In the genomic region with DNA sequence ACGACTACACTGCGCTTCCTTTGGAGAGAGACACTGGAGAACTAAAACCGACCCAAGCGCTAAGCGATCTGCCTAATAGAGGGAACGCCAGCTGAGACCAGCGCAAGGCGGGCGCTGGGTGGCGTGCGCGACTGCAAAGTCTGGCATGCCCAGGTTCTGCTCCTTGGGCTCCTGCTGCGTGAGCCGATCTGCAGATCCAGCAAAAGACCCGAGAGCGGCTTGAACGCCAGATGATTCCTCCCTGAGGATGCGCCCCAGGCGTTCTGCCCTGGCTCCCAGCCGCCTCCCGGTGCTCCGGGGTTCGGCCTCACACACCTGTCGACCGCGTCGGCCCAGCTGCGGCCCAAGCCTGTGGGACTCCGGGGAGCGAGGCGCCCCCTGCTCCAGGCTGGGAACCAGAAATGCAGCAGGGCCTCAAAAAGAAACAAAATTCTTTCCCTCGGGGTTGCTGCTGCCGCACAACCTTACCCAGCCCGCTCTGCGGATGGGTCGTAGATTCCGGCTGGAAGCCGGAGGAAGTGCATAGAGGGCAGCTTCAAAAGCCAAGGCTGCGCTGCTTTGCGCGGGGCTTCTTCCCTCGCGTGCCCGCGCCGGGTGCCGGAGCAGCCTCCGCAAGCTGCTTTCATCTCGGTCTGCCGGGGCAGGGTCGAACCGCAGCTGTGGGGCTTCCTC, we compare ENCODE assay signal across 8 cellular contexts. TPM values are rescaled to one million over a fixed set of nuclear protein-coding genes. Genes with fewer than 3 reads are reported as not detected.
A peak's percentile ranks its signal among the peaks of the same experiment; 100 is the strongest.
DNase-seq lines count a peak whose midpoint lies in the region; ATAC-seq lines count a peak whose summit lies in the region.

No MANE protein-coding gene starts in this region.

- CTCF ChIA-PET in CD8-positive, alpha-beta memory T cell (lab: Charles Lee): interaction anchor here (0.6 to 2.6 kb wide), 21 partner anchors 8 to 159 kb away, joined by 3 to 16 read pairs (median 4); a partner anchor contains a TSS
- CTCF ChIA-PET in naive thymus-derived CD4-positive, alpha-beta T cell (lab: Charles Lee): interaction anchor here (1.1 to 1.2 kb wide), 2 partner anchors 156 to 157 kb away, joined by 3 read pairs; no protein-coding TSS in a partner anchor

- POLR2A ChIA-PET in CD8-positive, alpha-beta memory T cell (lab: Charles Lee): interaction anchor here (1.4 kb wide), 1 partner anchor 20 kb away, joined by 4 read pairs; a partner anchor contains a TSS
- POLR2A ChIA-PET in naive thymus-derived CD4-positive, alpha-beta T cell (lab: Charles Lee): interaction anchor here (1.7 kb wide), 1 partner anchor 20 kb away, joined by 7 read pairs; a partner anchor contains a TSS

- H3K36me3 Mint-ChIP-seq in CD8-positive, alpha-beta memory T cell: peaks cover 0 to 2% (median 0%) of the 10 kb centered on the region in 3 donors
- H3K36me3 Mint-ChIP-seq in naive thymus-derived CD4-positive, alpha-beta T cell: peaks cover 0 to 4% (median 0%) of the 10 kb centered on the region in 5 donors

- no peaks in the 10 kb centered on the region for H3K36me3 ChIP-seq in CD8-positive, alpha-beta memory T cell (ENCODE audit: insufficient read depth, low read length)
- H3K36me3 ChIP-seq in naive thymus-derived CD4-positive, alpha-beta T cell (ENCODE audit: control insufficient read depth in 2 of 3, insufficient read depth in 3 of 3, low read length in 3 of 3): no peaks in the 10 kb centered on the region
- H3K36me3 ChIP-seq in stomach smooth muscle (ENCODE audit: control insufficient read depth in 2 of 2, insufficient read depth in 2 of 2, low read length in 2 of 2): no peaks in the 10 kb centered on the region

- no peak overlapping the region for H3K27ac ChIP-seq in CD8-positive, alpha-beta memory T cell (ENCODE audit: low read depth, low read length)
- no peak overlapping the region for H3K27ac ChIP-seq in naive thymus-derived CD4-positive, alpha-beta T cell (ENCODE audit: low read depth, low read length)
- H3K27ac ChIP-seq in stomach smooth muscle (ENCODE audit: low read length): no peak overlapping the region

- peaks cover 23% of the 10 kb centered on the region for H3K4me1 ChIP-seq in CD8-positive, alpha-beta memory T cell (ENCODE audit: insufficient read depth, low read length)
- peaks cover 8 to 14% of the 10 kb centered on the region in 2 donors for H3K4me1 ChIP-seq in naive thymus-derived CD4-positive, alpha-beta T cell (ENCODE audit: control insufficient read depth in 2 of 2, insufficient read depth in 2 of 2, low read length in 2 of 2)
- peaks cover 22% of the 10 kb centered on the region for H3K4me1 ChIP-seq in stomach smooth muscle (ENCODE audit: control insufficient read depth, insufficient read depth, low read length)

- H3K4me3 ChIP-seq in CD8-positive, alpha-beta memory T cell (ENCODE audit: low read length): peak overlapping the region; percentile 64
- H3K4me3 ChIP-seq in naive thymus-derived CD4-positive, alpha-beta T cell (ENCODE audit: low read length): peak overlapping the region; percentile 68
- peak overlapping the region; percentile 67 to 76 for H3K4me3 ChIP-seq in stomach smooth muscle (ENCODE audit: low read length in 2 of 2)

- H3K4me3 Mint-ChIP-seq in CD8-positive, alpha-beta memory T cell: peak overlapping the region; percentile 65 to 93 (median 88)
- H3K4me3 Mint-ChIP-seq in naive thymus-derived CD4-positive, alpha-beta T cell: peak overlapping the region; percentile 84 to 92 (median 88)

- DNase-seq in CD8-positive, alpha-beta memory T cell: peak; percentile 36 to 74 (median 50)
- peak; percentile 38 for DNase-seq in NCI-H82 treated with DMSO at 0.1 percent for 48 hours (lab: John Stamatoyannopoulos, UW; ENCODE audit: unreplicated experiment)
- peak; percentile 53 for DNase-seq in activated T-cell treated with anti-CD3 and anti-CD28 coated beads for 4 hours
- DNase-seq in naive thymus-derived CD4-positive, alpha-beta T cell: peak; percentile 33 to 67 (median 59)

- peaks cover 46% of the 10 kb centered on the region for H3K27me3 ChIP-seq in CD8-positive, alpha-beta memory T cell (ENCODE audit: insufficient read depth, low read length, poor library complexity, severe bottlenecking)
- H3K27me3 ChIP-seq in naive thymus-derived CD4-positive, alpha-beta T cell (ENCODE audit: control insufficient read depth in 2 of 2, insufficient read depth in 2 of 2, low read length in 2 of 2): peaks cover 14 to 19% of the 10 kb centered on the region in 2 donors
- H3K27me3 ChIP-seq in stomach smooth muscle (ENCODE audit: control insufficient read depth in 1 of 2, insufficient read depth in 2 of 2, low read length in 2 of 2): peaks cover 43 to 59% of the 10 kb centered on the region in 2 donors

- H3K4me1 Mint-ChIP-seq in CD8-positive, alpha-beta memory T cell: peaks cover 35 to 53% (median 41%) of the 10 kb centered on the region in 3 donors
- H3K4me1 Mint-ChIP-seq in naive thymus-derived CD4-positive, alpha-beta T cell: peaks cover 16 to 35% (median 26%) of the 10 kb centered on the region in 7 donors

- ATAC-seq in GM19438 (IDR thresholded peaks at IDR 0.05; ENCODE audit: low read depth, unreplicated experiment) (peak; percentile 97), HG03469 (IDR thresholded peaks at IDR 0.05; ENCODE audit: unreplicated experiment) (peak; percentile 93), esophagus mucosa (peak; percentile 93)
- ATAC-seq in naive thymus-derived CD4-positive, alpha-beta T cell: peak; percentile 89

- intact Hi-C loops in naive thymus-derived CD4-positive, alpha-beta T cell (cut with micrococcal nuclease): loop anchor here (1.0 to 5.0 kb wide), 5 partner anchors 14 to 202 kb away; a partner anchor contains a TSS

- H3K9ac ChIP-seq in stomach smooth muscle (ENCODE audit: low read length in 2 of 2): peak overlapping the region in 1 of 2 donors; percentile 30

- H3K9me3 Mint-ChIP-seq in CD8-positive, alpha-beta memory T cell: no peaks in the 10 kb centered on the region
- peaks cover 0 to 2% (median 0%) of the 10 kb centered on the region in 11 donors for H3K9me3 Mint-ChIP-seq in naive thymus-derived CD4-positive, alpha-beta T cell

- peaks cover 48 to 73% of the 10 kb centered on the region in 2 donors for H3K27me3 Mint-ChIP-seq in CD8-positive, alpha-beta memory T cell
- H3K27me3 Mint-ChIP-seq in naive thymus-derived CD4-positive, alpha-beta T cell: peaks cover 59 to 84% (median 66%) of the 10 kb centered on the region in 5 donors

- no peaks in the 10 kb centered on the region for H3K9me3 ChIP-seq in CD8-positive, alpha-beta memory T cell (ENCODE audit: low read length)
- H3K9me3 ChIP-seq in naive thymus-derived CD4-positive, alpha-beta T cell (ENCODE audit: control insufficient read depth in 2 of 3, low read length in 3 of 3): no peaks in the 10 kb centered on the region
- no peaks in the 10 kb centered on the region for H3K9me3 ChIP-seq in stomach smooth muscle (ENCODE audit: control insufficient read depth in 2 of 2, low read length in 2 of 2)

- peak overlapping the region in 5 of 8 donors; percentile 12 to 63 (median 38) for H3K27ac Mint-ChIP-seq in CD8-positive, alpha-beta memory T cell
- H3K27ac Mint-ChIP-seq in naive thymus-derived CD4-positive, alpha-beta T cell: peak overlapping the region in 2 of 9 donors; percentile 43 to 45

RNA-seq across cellular contexts. Expression of a gene that starts 17.9 kb away (rescaled TPM):
- total RNA-seq in CD8-positive, alpha-beta memory T cell: under 1 TPM in 1 of 2 experiments, not detected in 1; 0.07 TPM
- 0.14 TPM for polyA plus RNA-seq in CD8-positive, alpha-beta memory T cell
- total RNA-seq in esophagus mucosa: not detected
- not detected for total RNA-seq in naive thymus-derived CD4-positive, alpha-beta T cell
- polyA plus RNA-seq in naive thymus-derived CD4-positive, alpha-beta T cell: not detected

RNA-seq across cellular contexts. Expression of a gene that starts 20.3 kb away (rescaled TPM):
- total RNA-seq in CD8-positive, alpha-beta memory T cell: 10 to 100 TPM; 62.5 to 64.8 TPM
- 39.6 TPM for polyA plus RNA-seq in CD8-positive, alpha-beta memory T cell
- 38.5 TPM for total RNA-seq in esophagus mucosa
- total RNA-seq in naive thymus-derived CD4-positive, alpha-beta T cell: 10 to 100 TPM; 31.4 to 45.4 (median 37.3) TPM
- 10 to 100 TPM; 34.6 to 44.0 TPM for polyA plus RNA-seq in naive thymus-derived CD4-positive, alpha-beta T cell
